Comparison of ENCODE assay signal across 15 cellular contexts in the genomic region with DNA sequence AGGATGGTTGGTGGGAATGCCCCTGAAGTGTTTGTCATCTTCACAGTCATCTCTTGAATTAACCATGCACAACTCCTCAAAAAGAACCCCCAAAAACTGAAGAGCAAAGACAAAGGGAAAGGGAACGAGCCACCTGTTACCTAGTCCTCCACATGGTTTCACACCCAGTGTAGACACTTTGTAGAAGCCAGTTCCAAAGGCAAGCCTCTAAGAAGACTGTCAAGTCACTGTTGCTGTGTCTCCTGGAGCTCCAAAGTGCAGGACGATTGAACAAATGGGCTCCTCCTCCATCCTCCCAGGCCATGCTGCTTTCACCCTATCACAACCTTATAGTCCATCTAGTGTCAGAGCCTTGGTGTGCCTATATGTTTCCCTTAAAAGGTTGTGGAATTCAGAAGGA.
"Had no signal": no experiment of that assay in that cellular context is flagged by ENCODE, and none has a peak within 500 bp of the region (broad histone marks: within the 10 kb centered on the region; RNA-seq: fewer than 3 reads in every experiment).

No MANE protein-coding gene starts in this region.

- H3K4me3 Mint-ChIP-seq: brain; stimulated activated naive B cell treated with anti-CD40 and anti-IgM and Interleukin-4, amounts not matched to agents 10 μg/mL and 1 μg/mL and 100 μg/mL, for 72 hours had no signal

- H3K27ac ChIP-seq: esophagus muscularis mucosa, gastrocnemius medialis, sigmoid colon had no signal

- H3K27me3 ChIP-seq: esophagus muscularis mucosa, gastrocnemius medialis, transverse colon had no signal

- H3K36me3 Mint-ChIP-seq: brain; natural killer cell treated with Interleukin-12 subunit alpha and Interleukin-12 subunit beta and Interleukin-15 and Interleukin-18, amount 100 ng/mL, for 72 hours; stimulated activated naive B cell treated with anti-CD40 and anti-IgM and Interleukin-4, amounts not matched to agents 10 μg/mL and 1 μg/mL and 100 μg/mL, for 72 hours had no signal

- H3K27ac Mint-ChIP-seq: brain; progenitor cell of endocrine pancreas; stimulated activated naive B cell treated with anti-CD40 and anti-IgM and Interleukin-4, amounts not matched to agents 10 μg/mL and 1 μg/mL and 100 μg/mL, for 72 hours; T-helper 17 cell had no signal

- H3K9me3 Mint-ChIP-seq: brain; natural killer cell treated with Interleukin-12 subunit alpha and Interleukin-12 subunit beta and Interleukin-15 and Interleukin-18, amount 100 ng/mL, for 72 hours had no signal

- DNase-seq: aorta; dermis blood vessel endothelial cell; gastrocnemius medialis; hypothalamus; left ventricle myocardium superior; retina; sigmoid colon; stimulated activated naive B cell treated with anti-CD40 and anti-IgM and Interleukin-4, amounts not matched to agents 10 μg/mL and 1 μg/mL and 100 μg/mL, for 72 hours; T-helper 17 cell; transverse colon had no signal

- H3K27me3 Mint-ChIP-seq: brain; natural killer cell treated with Interleukin-12 subunit alpha and Interleukin-12 subunit beta and Interleukin-15 and Interleukin-18, amount 100 ng/mL, for 72 hours; progenitor cell of endocrine pancreas; T-helper 17 cell had no signal

- H3K4me3 ChIP-seq: esophagus muscularis mucosa, gastrocnemius medialis, sigmoid colon, smooth muscle cell, transverse colon had no signal

- H3K36me3 ChIP-seq: esophagus muscularis mucosa, gastrocnemius medialis, sigmoid colon, transverse colon had no signal
